In genomic region chr16:75578212-75578611, GRCh38 we compare ENCODE assay signal across 1 cellular context.
TF ChIP-seq lines count a peak whose summit lies in the region.

No MANE protein-coding gene starts in this region.

TF ChIP-seq in K562, 482 proteins besides CTCF, POLR2A, EP300 and RAD21 (continued from another document and continues in another):
- TF ChIP-seq, protein P1, sequence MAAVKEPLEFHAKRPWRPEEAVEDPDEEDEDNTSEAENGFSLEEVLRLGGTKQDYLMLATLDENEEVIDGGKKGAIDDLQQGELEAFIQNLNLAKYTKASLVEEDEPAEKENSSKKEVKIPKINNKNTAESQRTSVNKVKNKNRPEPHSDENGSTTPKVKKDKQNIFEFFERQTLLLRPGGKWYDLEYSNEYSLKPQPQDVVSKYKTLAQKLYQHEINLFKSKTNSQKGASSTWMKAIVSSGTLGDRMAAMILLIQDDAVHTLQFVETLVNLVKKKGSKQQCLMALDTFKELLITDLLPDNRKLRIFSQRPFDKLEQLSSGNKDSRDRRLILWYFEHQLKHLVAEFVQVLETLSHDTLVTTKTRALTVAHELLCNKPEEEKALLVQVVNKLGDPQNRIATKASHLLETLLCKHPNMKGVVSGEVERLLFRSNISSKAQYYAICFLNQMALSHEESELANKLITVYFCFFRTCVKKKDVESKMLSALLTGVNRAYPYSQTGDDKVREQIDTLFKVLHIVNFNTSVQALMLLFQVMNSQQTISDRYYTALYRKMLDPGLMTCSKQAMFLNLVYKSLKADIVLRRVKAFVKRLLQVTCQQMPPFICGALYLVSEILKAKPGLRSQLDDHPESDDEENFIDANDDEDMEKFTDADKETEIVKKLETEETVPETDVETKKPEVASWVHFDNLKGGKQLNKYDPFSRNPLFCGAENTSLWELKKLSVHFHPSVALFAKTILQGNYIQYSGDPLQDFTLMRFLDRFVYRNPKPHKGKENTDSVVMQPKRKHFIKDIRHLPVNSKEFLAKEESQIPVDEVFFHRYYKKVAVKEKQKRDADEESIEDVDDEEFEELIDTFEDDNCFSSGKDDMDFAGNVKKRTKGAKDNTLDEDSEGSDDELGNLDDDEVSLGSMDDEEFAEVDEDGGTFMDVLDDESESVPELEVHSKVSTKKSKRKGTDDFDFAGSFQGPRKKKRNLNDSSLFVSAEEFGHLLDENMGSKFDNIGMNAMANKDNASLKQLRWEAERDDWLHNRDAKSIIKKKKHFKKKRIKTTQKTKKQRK (IDR thresholded peaks at IDR 0.05; ENCODE audit: borderline replicate concordance, low read depth, low read length), result no peak
- TF ChIP-seq SREBF2 (CRISPR knock-in tag; IDR thresholded peaks at IDR 0.05), result no peak
- no peak for TF ChIP-seq DDX20 (tag; IDR thresholded peaks at IDR 0.05; ENCODE audit: low read depth)
- TF ChIP-seq, protein P2, sequence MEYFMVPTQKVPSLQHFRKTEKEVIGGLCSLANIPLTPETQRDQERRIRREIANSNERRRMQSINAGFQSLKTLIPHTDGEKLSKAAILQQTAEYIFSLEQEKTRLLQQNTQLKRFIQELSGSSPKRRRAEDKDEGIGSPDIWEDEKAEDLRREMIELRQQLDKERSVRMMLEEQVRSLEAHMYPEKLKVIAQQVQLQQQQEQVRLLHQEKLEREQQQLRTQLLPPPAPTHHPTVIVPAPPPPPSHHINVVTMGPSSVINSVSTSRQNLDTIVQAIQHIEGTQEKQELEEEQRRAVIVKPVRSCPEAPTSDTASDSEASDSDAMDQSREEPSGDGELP (CRISPR knock-in tag; IDR thresholded peaks at IDR 0.05; ENCODE audit: borderline replicate concordance), result no peak
- TF ChIP-seq KDM1A (IDR thresholded peaks at IDR 0.05), result peak; percentile 90 to 93
- no peak for TF ChIP-seq COPS2 (conservative IDR thresholded peaks at IDR 0.05)
- TF ChIP-seq PTTG1 (tag; IDR thresholded peaks at IDR 0.05; ENCODE audit: low read depth), result no peak
- TF ChIP-seq, protein P3, sequence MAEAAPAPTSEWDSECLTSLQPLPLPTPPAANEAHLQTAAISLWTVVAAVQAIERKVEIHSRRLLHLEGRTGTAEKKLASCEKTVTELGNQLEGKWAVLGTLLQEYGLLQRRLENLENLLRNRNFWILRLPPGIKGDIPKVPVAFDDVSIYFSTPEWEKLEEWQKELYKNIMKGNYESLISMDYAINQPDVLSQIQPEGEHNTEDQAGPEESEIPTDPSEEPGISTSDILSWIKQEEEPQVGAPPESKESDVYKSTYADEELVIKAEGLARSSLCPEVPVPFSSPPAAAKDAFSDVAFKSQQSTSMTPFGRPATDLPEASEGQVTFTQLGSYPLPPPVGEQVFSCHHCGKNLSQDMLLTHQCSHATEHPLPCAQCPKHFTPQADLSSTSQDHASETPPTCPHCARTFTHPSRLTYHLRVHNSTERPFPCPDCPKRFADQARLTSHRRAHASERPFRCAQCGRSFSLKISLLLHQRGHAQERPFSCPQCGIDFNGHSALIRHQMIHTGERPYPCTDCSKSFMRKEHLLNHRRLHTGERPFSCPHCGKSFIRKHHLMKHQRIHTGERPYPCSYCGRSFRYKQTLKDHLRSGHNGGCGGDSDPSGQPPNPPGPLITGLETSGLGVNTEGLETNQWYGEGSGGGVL (CRISPR knock-in tag; IDR thresholded peaks at IDR 0.05), result no peak
- no peak for TF ChIP-seq TCF7 (IDR thresholded peaks at IDR 0.05; ENCODE audit: borderline replicate concordance)
- TF ChIP-seq MCM5 (IDR thresholded peaks at IDR 0.05; ENCODE audit: low read depth), result no peak
- no peak for TF ChIP-seq ZBTB43 (CRISPR knock-in tag; IDR thresholded peaks at IDR 0.05)
- no peak for TF ChIP-seq RFX5 (IDR thresholded peaks at IDR 0.05; ENCODE audit: low read depth, low read length)
- TF ChIP-seq TAF7 (tag; IDR thresholded peaks at IDR 0.05), result no peak
- TF ChIP-seq ASH1L (IDR thresholded peaks at IDR 0.05; ENCODE audit: borderline replicate concordance, low read depth, partially characterized antibody), result no peak
- TF ChIP-seq BHLHE40 (IDR thresholded peaks at IDR 0.05; ENCODE audit: low read length), result peak; percentile 23; the same call in 1 of the 2 replicates
- TF ChIP-seq, protein P4, sequence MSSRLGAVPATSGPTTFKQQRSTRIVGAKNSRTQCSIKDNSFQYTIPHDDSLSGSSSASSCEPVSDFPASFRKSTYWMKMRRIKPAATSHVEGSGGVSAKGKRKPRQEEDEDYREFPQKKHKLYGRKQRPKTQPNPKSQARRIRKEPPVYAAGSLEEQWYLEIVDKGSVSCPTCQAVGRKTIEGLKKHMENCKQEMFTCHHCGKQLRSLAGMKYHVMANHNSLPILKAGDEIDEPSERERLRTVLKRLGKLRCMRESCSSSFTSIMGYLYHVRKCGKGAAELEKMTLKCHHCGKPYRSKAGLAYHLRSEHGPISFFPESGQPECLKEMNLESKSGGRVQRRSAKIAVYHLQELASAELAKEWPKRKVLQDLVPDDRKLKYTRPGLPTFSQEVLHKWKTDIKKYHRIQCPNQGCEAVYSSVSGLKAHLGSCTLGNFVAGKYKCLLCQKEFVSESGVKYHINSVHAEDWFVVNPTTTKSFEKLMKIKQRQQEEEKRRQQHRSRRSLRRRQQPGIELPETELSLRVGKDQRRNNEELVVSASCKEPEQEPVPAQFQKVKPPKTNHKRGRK (tag; IDR thresholded peaks at IDR 0.05), result no peak
- no peak for TF ChIP-seq L3MBTL2 (IDR thresholded peaks at IDR 0.05)
- TF ChIP-seq RBM22 (IDR thresholded peaks at IDR 0.05; ENCODE audit: low read depth, low read length, poor library complexity, severe bottlenecking), result no peak
- TF ChIP-seq ZNF274 (IDR thresholded peaks at IDR 0.05; ENCODE audit: borderline replicate concordance, low read depth, low read length), result no peak
- TF ChIP-seq LEF1 (IDR thresholded peaks at IDR 0.05), result 0 out of 2 replicates have a peak, but pooled peaks have one; percentile 51
- no peak for TF ChIP-seq ZNF41 (CRISPR knock-in tag; conservative IDR thresholded peaks at IDR 0.05)
- TF ChIP-seq TAF9B (IDR thresholded peaks at IDR 0.05; ENCODE audit: partially characterized antibody), result no peak
- no peak for TF ChIP-seq ZNF140 (CRISPR knock-in tag; IDR thresholded peaks at IDR 0.05)
- no peak for TF ChIP-seq CBX3 (IDR thresholded peaks at IDR 0.05; ENCODE audit: borderline replicate concordance in 1 of 2, low read length in 2 of 2)
- TF ChIP-seq ZNF57 (CRISPR knock-in tag; IDR thresholded peaks at IDR 0.05), result no peak
- no peak for TF ChIP-seq ZNF507 (tag; conservative IDR thresholded peaks at IDR 0.05)
- no peak for TF ChIP-seq BRF1 (IDR thresholded peaks at IDR 0.05; ENCODE audit: borderline replicate concordance, extremely low read depth, insufficient read length)
- TF ChIP-seq, protein P5, sequence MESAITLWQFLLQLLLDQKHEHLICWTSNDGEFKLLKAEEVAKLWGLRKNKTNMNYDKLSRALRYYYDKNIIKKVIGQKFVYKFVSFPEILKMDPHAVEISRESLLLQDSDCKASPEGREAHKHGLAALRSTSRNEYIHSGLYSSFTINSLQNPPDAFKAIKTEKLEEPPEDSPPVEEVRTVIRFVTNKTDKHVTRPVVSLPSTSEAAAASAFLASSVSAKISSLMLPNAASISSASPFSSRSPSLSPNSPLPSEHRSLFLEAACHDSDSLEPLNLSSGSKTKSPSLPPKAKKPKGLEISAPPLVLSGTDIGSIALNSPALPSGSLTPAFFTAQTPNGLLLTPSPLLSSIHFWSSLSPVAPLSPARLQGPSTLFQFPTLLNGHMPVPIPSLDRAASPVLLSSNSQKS (CRISPR knock-in tag; IDR thresholded peaks at IDR 0.05), result no peak
- TF ChIP-seq TARDBP (IDR thresholded peaks at IDR 0.05), result no peak
- peak in 1 of 2 experiments; percentile 57; a peak in 2 of 4 replicates for TF ChIP-seq HDAC1 (IDR thresholded peaks at IDR 0.05)
- TF ChIP-seq ZNF76 (CRISPR knock-in tag; IDR thresholded peaks at IDR 0.05; ENCODE audit: borderline replicate concordance), result no peak
- no peak for TF ChIP-seq POLR3A (IDR thresholded peaks at IDR 0.05; ENCODE audit: borderline replicate concordance, extremely low read depth, insufficient read depth, insufficient read length)
- no peak for TF ChIP-seq ZNF707 (CRISPR knock-in tag; conservative IDR thresholded peaks at IDR 0.05)
- no peak for TF ChIP-seq PTRF (tag; IDR thresholded peaks at IDR 0.05)
- no peak for TF ChIP-seq U2AF2 (optimal IDR thresholded peaks at IDR 0.05; ENCODE audit: low read depth, low read length)
- no peak for TF ChIP-seq MCM2 (IDR thresholded peaks at IDR 0.05; ENCODE audit: low read depth)
- no peak for TF ChIP-seq ETS1 (conservative IDR thresholded peaks at IDR 0.05; ENCODE audit: control insufficient read depth, low read depth, low read length)
- TF ChIP-seq REST (CRISPR knock-in tag; IDR thresholded peaks at IDR 0.05; ENCODE audit: low read depth), result no peak
- TF ChIP-seq, protein P6, sequence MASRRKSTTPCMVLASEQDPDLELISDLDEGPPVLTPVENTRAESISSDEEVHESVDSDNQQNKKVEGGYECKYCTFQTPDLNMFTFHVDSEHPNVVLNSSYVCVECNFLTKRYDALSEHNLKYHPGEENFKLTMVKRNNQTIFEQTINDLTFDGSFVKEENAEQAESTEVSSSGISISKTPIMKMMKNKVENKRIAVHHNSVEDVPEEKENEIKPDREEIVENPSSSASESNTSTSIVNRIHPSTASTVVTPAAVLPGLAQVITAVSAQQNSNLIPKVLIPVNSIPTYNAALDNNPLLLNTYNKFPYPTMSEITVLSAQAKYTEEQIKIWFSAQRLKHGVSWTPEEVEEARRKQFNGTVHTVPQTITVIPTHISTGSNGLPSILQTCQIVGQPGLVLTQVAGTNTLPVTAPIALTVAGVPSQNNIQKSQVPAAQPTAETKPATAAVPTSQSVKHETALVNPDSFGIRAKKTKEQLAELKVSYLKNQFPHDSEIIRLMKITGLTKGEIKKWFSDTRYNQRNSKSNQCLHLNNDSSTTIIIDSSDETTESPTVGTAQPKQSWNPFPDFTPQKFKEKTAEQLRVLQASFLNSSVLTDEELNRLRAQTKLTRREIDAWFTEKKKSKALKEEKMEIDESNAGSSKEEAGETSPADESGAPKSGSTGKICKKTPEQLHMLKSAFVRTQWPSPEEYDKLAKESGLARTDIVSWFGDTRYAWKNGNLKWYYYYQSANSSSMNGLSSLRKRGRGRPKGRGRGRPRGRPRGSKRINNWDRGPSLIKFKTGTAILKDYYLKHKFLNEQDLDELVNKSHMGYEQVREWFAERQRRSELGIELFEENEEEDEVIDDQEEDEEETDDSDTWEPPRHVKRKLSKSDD (conservative IDR thresholded peaks at IDR 0.05; ENCODE audit: low read length), result no peak
- TF ChIP-seq JUN (IDR thresholded peaks at IDR 0.05; ENCODE audit: borderline replicate concordance, low read depth, low read length), result no peak
- no peak for TF ChIP-seq JUN (CRISPR knock-in tag; IDR thresholded peaks at IDR 0.05; ENCODE audit: borderline replicate concordance)
- TF ChIP-seq NELFE (IDR thresholded peaks at IDR 0.05; ENCODE audit: insufficient read depth, insufficient read length), result no peak
- no peak for TF ChIP-seq ETV1 (tag; conservative IDR thresholded peaks at IDR 0.05; ENCODE audit: low read depth)
